1 cellular context compared by ENCODE assay signal in the genomic region with DNA sequence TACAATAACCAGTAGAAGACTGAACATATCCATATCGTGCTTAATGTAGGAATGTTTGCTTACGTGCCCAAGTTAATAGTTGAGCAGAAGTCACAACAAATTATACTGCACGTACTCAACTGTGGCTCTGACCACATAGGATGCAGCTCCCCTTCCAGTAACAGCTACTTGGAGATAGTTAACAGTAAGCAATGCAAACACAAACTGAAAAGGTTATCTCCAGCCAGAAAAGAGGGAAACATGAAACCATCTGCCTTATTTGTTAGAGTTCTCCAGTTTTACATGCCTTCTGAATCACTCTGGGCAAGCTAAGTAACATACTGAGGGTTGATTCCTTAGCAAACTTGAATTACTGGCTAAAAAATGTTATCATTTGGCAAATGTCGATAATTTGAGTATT.
A peak's percentile ranks its signal among the peaks of the same experiment; 100 is the strongest.
TF ChIP-seq lines count a peak whose summit lies in the region.

No MANE protein-coding gene starts in this region.

TF ChIP-seq in HEK293, 187 proteins besides CTCF, POLR2A, EP300 and RAD21 (continued from another document):
- TF ChIP-seq HOXD13 (CRISPR knock-in tag; IDR thresholded peaks at IDR 0.05; ENCODE audit: borderline replicate concordance) (no peak), KLF9 (tag by site-specific recombination; IDR thresholded peaks at IDR 0.05; ENCODE audit: low read depth) (no peak)
- TF ChIP-seq, protein P1, sequence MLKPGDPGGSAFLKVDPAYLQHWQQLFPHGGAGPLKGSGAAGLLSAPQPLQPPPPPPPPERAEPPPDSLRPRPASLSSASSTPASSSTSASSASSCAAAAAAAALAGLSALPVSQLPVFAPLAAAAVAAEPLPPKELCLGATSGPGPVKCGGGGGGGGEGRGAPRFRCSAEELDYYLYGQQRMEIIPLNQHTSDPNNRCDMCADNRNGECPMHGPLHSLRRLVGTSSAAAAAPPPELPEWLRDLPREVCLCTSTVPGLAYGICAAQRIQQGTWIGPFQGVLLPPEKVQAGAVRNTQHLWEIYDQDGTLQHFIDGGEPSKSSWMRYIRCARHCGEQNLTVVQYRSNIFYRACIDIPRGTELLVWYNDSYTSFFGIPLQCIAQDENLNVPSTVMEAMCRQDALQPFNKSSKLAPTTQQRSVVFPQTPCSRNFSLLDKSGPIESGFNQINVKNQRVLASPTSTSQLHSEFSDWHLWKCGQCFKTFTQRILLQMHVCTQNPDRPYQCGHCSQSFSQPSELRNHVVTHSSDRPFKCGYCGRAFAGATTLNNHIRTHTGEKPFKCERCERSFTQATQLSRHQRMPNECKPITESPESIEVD (tag by site-specific recombination; IDR thresholded peaks at IDR 0.05): peak; percentile 71
- TF ChIP-seq, protein P2, sequence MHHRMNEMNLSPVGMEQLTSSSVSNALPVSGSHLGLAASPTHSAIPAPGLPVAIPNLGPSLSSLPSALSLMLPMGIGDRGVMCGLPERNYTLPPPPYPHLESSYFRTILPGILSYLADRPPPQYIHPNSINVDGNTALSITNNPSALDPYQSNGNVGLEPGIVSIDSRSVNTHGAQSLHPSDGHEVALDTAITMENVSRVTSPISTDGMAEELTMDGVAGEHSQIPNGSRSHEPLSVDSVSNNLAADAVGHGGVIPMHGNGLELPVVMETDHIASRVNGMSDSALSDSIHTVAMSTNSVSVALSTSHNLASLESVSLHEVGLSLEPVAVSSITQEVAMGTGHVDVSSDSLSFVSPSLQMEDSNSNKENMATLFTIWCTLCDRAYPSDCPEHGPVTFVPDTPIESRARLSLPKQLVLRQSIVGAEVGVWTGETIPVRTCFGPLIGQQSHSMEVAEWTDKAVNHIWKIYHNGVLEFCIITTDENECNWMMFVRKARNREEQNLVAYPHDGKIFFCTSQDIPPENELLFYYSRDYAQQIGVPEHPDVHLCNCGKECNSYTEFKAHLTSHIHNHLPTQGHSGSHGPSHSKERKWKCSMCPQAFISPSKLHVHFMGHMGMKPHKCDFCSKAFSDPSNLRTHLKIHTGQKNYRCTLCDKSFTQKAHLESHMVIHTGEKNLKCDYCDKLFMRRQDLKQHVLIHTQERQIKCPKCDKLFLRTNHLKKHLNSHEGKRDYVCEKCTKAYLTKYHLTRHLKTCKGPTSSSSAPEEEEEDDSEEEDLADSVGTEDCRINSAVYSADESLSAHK (tag by site-specific recombination; IDR thresholded peaks at IDR 0.05): peak; percentile 54; the same call in 1 of the 2 replicates
- TF ChIP-seq, protein P3, sequence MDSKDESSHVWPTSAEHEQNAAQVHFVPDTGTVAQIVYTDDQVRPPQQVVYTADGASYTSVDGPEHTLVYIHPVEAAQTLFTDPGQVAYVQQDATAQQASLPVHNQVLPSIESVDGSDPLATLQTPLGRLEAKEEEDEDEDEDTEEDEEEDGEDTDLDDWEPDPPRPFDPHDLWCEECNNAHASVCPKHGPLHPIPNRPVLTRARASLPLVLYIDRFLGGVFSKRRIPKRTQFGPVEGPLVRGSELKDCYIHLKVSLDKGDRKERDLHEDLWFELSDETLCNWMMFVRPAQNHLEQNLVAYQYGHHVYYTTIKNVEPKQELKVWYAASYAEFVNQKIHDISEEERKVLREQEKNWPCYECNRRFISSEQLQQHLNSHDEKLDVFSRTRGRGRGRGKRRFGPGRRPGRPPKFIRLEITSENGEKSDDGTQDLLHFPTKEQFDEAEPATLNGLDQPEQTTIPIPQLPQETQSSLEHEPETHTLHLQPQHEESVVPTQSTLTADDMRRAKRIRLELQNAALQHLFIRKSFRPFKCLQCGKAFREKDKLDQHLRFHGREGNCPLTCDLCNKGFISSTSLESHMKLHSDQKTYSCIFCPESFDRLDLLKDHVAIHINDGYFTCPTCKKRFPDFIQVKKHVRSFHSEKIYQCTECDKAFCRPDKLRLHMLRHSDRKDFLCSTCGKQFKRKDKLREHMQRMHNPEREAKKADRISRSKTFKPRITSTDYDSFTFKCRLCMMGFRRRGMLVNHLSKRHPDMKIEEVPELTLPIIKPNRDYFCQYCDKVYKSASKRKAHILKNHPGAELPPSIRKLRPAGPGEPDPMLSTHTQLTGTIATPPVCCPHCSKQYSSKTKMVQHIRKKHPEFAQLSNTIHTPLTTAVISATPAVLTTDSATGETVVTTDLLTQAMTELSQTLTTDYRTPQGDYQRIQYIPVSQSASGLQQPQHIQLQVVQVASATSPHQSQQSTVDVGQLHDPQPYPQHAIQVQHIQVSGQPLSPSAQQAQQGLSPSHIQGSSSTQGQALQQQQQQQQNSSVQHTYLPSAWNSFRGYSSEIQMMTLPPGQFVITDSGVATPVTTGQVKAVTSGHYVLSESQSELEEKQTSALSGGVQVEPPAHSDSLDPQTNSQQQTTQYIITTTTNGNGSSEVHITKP (tag by site-specific recombination; IDR thresholded peaks at IDR 0.05): 0 out of 2 replicates have a peak, but pooled peaks have one; percentile 51
